13 cellular contexts compared by ENCODE assay signal in the genomic region with DNA sequence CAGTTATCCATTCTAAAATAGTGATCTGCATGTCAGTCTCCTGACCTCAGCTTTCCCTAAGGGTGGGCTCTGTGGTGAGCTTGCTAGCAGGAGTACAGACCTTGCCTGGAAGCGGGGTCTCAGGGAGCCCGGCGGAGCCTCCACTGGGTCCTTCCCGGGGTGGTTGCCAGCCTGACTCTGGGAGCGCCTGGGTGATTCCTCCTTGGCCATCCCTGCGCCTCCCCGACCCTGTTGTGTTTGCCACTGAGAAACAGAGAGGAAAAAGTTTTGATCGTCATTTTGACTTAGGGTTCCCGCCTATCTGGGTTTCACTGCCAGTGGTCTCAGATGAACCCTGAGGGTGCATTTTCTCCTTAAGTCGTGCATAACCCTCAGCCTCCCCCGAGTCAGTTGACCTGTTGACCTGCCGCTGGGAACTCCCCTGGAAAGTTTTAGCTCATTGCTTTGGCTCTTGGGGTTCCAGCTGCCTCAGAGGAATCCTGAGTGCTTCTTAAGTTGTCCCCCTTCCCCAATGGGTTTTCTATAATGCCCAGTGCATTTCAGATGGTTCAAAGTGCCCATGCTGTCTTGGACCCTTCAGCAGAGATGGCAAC.
DNase-seq lines count a peak whose midpoint lies in the region; ATAC-seq and TF ChIP-seq lines count a peak whose summit lies in the region.
"Had no signal": no experiment of that assay in that cellular context is flagged by ENCODE, and none has a peak within 500 bp of the region (broad histone marks: within the 10 kb centered on the region; RNA-seq: fewer than 3 reads in every experiment).

No MANE protein-coding gene starts in this region.

- no peak overlapping the region for H3K23ac ChIP-seq in neuronal stem cell (ENCODE audit: low read depth, low read length, poor library complexity)

- H3K4me2 ChIP-seq in BLaER1 = peak overlapping the region; percentile 9; the same call in 1 of the 2 replicates
- peak overlapping the region; percentile 46 for H3K4me2 ChIP-seq in OCI-LY3 (ENCODE audit: low read length)
- H3K4me2 ChIP-seq in neuronal stem cell (ENCODE audit: insufficient read depth, low read length, poor library complexity, severe bottlenecking) = no peak overlapping the region

- H4K91ac ChIP-seq in neuronal stem cell (ENCODE audit: low read depth, low read length, poor library complexity) = no peak overlapping the region

- H3K14ac ChIP-seq in neuronal stem cell (ENCODE audit: low read length) = no peak overlapping the region

- H3K36me3 Mint-ChIP-seq in natural killer cell = no peaks in the 10 kb centered on the region

- peaks cover 10 to 14% of the 10 kb centered on the region in 2 donors for H3K27me3 Mint-ChIP-seq in natural killer cell (ENCODE audit: low read depth in 2 of 2)

- H3K79me1 ChIP-seq in neuronal stem cell (ENCODE audit: low read depth, low read length) = no peaks in the 10 kb centered on the region

- no peaks in the 10 kb centered on the region for H3K79me2 ChIP-seq in OCI-LY3 (ENCODE audit: low read length)
- H3K79me2 ChIP-seq: parathyroid adenoma had no signal

- intact Hi-C loops in natural killer cell (cut with micrococcal nuclease) = no loop called here

- no peak overlapping the region for H2BK15ac ChIP-seq in neuronal stem cell (ENCODE audit: low read length)

- H3K36me3 ChIP-seq in BLaER1 = no peaks in the 10 kb centered on the region
- no peaks in the 10 kb centered on the region for H3K36me3 ChIP-seq in OCI-LY3 (replicated peaks; ENCODE audit: low read depth, low read length)
- peaks cover 73% of the 10 kb centered on the region for H3K36me3 ChIP-seq in right atrium auricular region
- H3K36me3 ChIP-seq in neuronal stem cell (replicated peaks in 1 of 2; ENCODE audit: control insufficient read depth in 2 of 2, insufficient read depth in 2 of 2, low read length in 2 of 2) = peaks cover 19 to 93% of the 10 kb centered on the region in 2 donors

- H3K4me3 ChIP-seq in BLaER1 = no peak overlapping the region
- H3K4me3 ChIP-seq in OCI-LY3 (ENCODE audit: low read length) = peak overlapping the region; percentile 35
- H3K4me3 ChIP-seq in right atrium auricular region = no peak overlapping the region
- H3K4me3 ChIP-seq in neuronal stem cell (ENCODE audit: low read length in 2 of 2) = no peak overlapping the region
- H3K4me3 ChIP-seq: K562 had no signal

- H3K4ac ChIP-seq in neuronal stem cell (ENCODE audit: low read length) = no peak overlapping the region

- no peaks in the 10 kb centered on the region for H4K20me1 ChIP-seq in BLaER1
- H4K20me1 ChIP-seq in OCI-LY3 (ENCODE audit: insufficient read depth, low read length) = no peaks in the 10 kb centered on the region

- no peaks in the 10 kb centered on the region for H3K9me3 Mint-ChIP-seq in natural killer cell
- H3K9me3 Mint-ChIP-seq: activated T-helper 17 cell treated with anti-CD3 and anti-CD28 coated beads, Interleukin-2, amount 50 U/mL, for 72 hours; central memory CD8-positive, alpha-beta T cell had no signal

- H2BK5ac ChIP-seq in neuronal stem cell (ENCODE audit: low read length) = no peak overlapping the region

- peaks cover 34% of the 10 kb centered on the region for H3K4me1 ChIP-seq in BLaER1
- H3K4me1 ChIP-seq in OCI-LY3 (ENCODE audit: low read length) = peaks cover 20% of the 10 kb centered on the region
- peaks cover 0 to 5% of the 10 kb centered on the region in 2 donors for H3K4me1 ChIP-seq in right atrium auricular region
- H3K4me1 ChIP-seq in neuronal stem cell (ENCODE audit: control insufficient read depth in 2 of 2, insufficient read depth in 1 of 2, low read depth in 1 of 2, low read length in 2 of 2) = peaks cover 10 to 15% of the 10 kb centered on the region in 2 donors
- H3K4me1 ChIP-seq: parathyroid adenoma had no signal

- H2BK120ac ChIP-seq in neuronal stem cell (ENCODE audit: low read depth, low read length) = no peak overlapping the region

- H3K9me3 ChIP-seq in BLaER1 (no peaks in the 10 kb centered on the region), OCI-LY3 (ENCODE audit: insufficient read depth, low read length) (no peaks in the 10 kb centered on the region), right atrium auricular region (no peaks in the 10 kb centered on the region), neuronal stem cell (replicated peaks in 1 of 2; ENCODE audit: control insufficient read depth in 2 of 2, insufficient read depth in 1 of 2, low read depth in 1 of 2, low read length in 2 of 2) (no peaks in the 10 kb centered on the region)

- no peak overlapping the region for H2AK5ac ChIP-seq in neuronal stem cell (ENCODE audit: low read depth, low read length)

- H4K8ac ChIP-seq in neuronal stem cell (ENCODE audit: low read depth, low read length) = no peak overlapping the region

- H3K27me3 ChIP-seq in BLaER1 (no peaks in the 10 kb centered on the region), OCI-LY3 (ENCODE audit: low read depth, low read length) (peaks cover 43% of the 10 kb centered on the region), right atrium auricular region (no peaks in the 10 kb centered on the region), neuronal stem cell (ENCODE audit: control insufficient read depth in 3 of 3, insufficient read depth in 3 of 3, low read depth in 1 of 3, low read length in 3 of 3) (no peaks in the 10 kb centered on the region)

- no peak overlapping the region for H3K27ac Mint-ChIP-seq in natural killer cell
- H3K27ac Mint-ChIP-seq: activated T-helper 17 cell treated with anti-CD3 and anti-CD28 coated beads, Interleukin-2, amount 50 U/mL, for 72 hours had no signal

- no peak overlapping the region for H3K18ac ChIP-seq in neuronal stem cell (ENCODE audit: low read length)

- DNase-seq in right atrium auricular region (ENCODE audit: low spot score) (no peak), natural killer cell (no peak), neuronal stem cell (ENCODE audit: low spot score) (no peak), Kasumi-1 (lab: John Stamatoyannopoulos, UW) (no peak)
- DNase-seq in activated CD4-positive, alpha-beta T cell treated with anti-CD3 and anti-CD28 coated beads, Interleukin-2, amount 50 U/mL, for 48 hours = no peak
- DNase-seq: NCI-H2029 treated with DMSO at 0.1 percent for 48 hours had no signal

- H3K9ac ChIP-seq in BLaER1 (no peak overlapping the region), OCI-LY3 (ENCODE audit: low read length) (no peak overlapping the region), neuronal stem cell (ENCODE audit: low read depth, low read length, poor library complexity) (no peak overlapping the region)
- H3K9ac ChIP-seq: parathyroid adenoma had no signal

- H2AFZ ChIP-seq in OCI-LY3 (ENCODE audit: low read depth, low read length) (0 out of 2 replicates have a peak overlapping the region, but pooled peaks have one; percentile 23), neuronal stem cell (ENCODE audit: low read length) (no peak overlapping the region)
- H2AFZ ChIP-seq: parathyroid adenoma had no signal

- no peak overlapping the region for H3K4me3 Mint-ChIP-seq in natural killer cell
- H3K4me3 Mint-ChIP-seq: activated T-helper 17 cell treated with anti-CD3 and anti-CD28 coated beads, Interleukin-2, amount 50 U/mL, for 72 hours; central memory CD8-positive, alpha-beta T cell had no signal

- no CpG with 5 or more reads among the region's 12 CpGs for WGBS in neuronal stem cell (ENCODE audit: extremely low coverage in 2 of 2, insufficient read length in 2 of 2, insufficient replicate concordance in 1 of 2), 2 donors

- no peak for TF ChIP-seq CTCF in OCI-LY3 (IDR thresholded peaks at IDR 0.05; ENCODE audit: low read depth, low read length)
- no peak for TF ChIP-seq CTCF in right atrium auricular region (IDR thresholded peaks at IDR 0.05)
- no peak for TF ChIP-seq CTCF in natural killer cell (IDR thresholded peaks at IDR 0.05)

- no peaks in the 10 kb centered on the region for H3K4me1 Mint-ChIP-seq in natural killer cell
- H3K4me1 Mint-ChIP-seq: activated T-helper 17 cell treated with anti-CD3 and anti-CD28 coated beads, Interleukin-2, amount 50 U/mL, for 72 hours; central memory CD8-positive, alpha-beta T cell had no signal

- ATAC-seq in GM21526 (IDR thresholded peaks at IDR 0.05; ENCODE audit: low FRiP score, unreplicated experiment) = peak; percentile 23
- no peak for ATAC-seq in natural killer cell
- ATAC-seq: activated T-helper 17 cell treated with anti-CD3 and anti-CD28 coated beads, Interleukin-2, amount 50 U/mL, for 72 hours had no signal

- H3K27ac ChIP-seq in BLaER1 (no peak overlapping the region), OCI-LY3 (ENCODE audit: low read length) (no peak overlapping the region), right atrium auricular region (peak overlapping the region; percentile 49 to 52), neuronal stem cell (replicated peaks; ENCODE audit: low read length) (no peak overlapping the region)
- H3K27ac ChIP-seq: parathyroid adenoma had no signal

- H2BK12ac ChIP-seq in neuronal stem cell (ENCODE audit: low read length) = no peak overlapping the region

Comparison
In these comparisons a context has a peak if more than half of its experiments do, and no peak if none do; other contexts are left out.
1. H3K27ac ChIP-seq: peak in right atrium auricular region (2 of 2); none in BLaER1 (single experiment), OCI-LY3 (single experiment) and neuronal stem cell (single experiment).